In the genomic region with DNA sequence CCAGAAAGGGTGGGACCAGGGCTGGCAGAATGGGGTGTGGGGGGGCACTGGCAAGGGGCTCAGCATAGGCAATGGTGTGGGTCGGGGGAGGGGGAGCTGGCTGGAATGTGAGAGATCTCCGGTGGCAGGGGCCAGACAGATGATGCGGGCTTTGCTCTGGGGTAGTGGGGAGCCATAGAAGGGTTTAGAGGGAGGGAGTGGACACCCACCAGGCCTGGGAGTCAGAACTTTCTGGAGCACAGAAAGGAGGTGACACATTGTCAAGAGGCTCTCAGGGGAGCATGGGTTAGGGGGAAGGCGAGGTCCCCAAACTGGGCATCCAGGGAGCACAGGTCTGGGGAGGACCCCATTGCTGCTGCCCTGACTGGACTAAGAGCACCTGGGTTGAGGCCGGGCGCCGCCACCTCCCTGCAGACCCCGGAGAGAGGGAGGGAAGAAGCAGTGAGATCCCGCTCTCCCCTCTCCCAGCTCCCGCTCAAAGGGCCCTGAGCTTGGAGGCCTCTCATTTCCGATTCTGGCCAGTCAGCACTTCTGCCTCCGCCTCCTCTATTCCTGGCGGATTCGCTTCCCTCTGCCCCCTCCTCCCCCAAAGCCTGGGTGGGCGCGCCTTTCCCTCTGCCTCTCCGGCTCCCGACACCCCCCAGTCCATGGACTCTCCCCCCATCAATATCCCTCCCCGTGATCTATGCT, we compare ENCODE assay signal across 11 cellular contexts. TPM values are rescaled to one million over a fixed set of nuclear protein-coding genes. Genes with fewer than 3 reads are reported as not detected.
DNase-seq lines count a peak whose midpoint lies in the region; ATAC-seq and TF ChIP-seq lines count a peak whose summit lies in the region.
"Had no signal": no experiment of that assay in that cellular context is flagged by ENCODE, and none has a peak within 500 bp of the region (broad histone marks: within the 10 kb centered on the region; RNA-seq: fewer than 3 reads in every experiment).

No MANE protein-coding gene starts in this region.

- H3K4me3 Mint-ChIP-seq in immature natural killer cell: no peak overlapping the region
- H3K4me3 Mint-ChIP-seq: central memory CD8-positive, alpha-beta T cell had no signal

- H3K79me2 ChIP-seq in osteoblast (ENCODE audit: insufficient read depth, low read length): peaks cover 67% of the 10 kb centered on the region

- H3K36me3 ChIP-seq in osteoblast (ENCODE audit: insufficient read depth, low read length) (peaks cover 42% of the 10 kb centered on the region), vagina (peaks cover 0 to 45% of the 10 kb centered on the region in 2 donors)

- H3K4me3 ChIP-seq in right cardiac atrium (ENCODE audit: low read length) (no peak overlapping the region), osteoblast (ENCODE audit: insufficient read depth, low read length) (peak overlapping the region; percentile 22), vagina (peak overlapping the region in 1 of 2 donors; percentile 27)

- H2AFZ ChIP-seq in osteoblast (ENCODE audit: low read length): no peak overlapping the region

- 24% methylated on average over 19 of the region's 19 CpGs for WGBS in right cardiac atrium

- TF ChIP-seq CTCF in osteoblast (IDR thresholded peaks at IDR 0.05; ENCODE audit: extremely low read depth, low read depth, low read length): no peak
- TF ChIP-seq CTCF in vagina (IDR thresholded peaks at IDR 0.05): no peak

- no peaks in the 10 kb centered on the region for H3K9me3 Mint-ChIP-seq in immature natural killer cell
- H3K9me3 Mint-ChIP-seq: central memory CD8-positive, alpha-beta T cell had no signal

- H3K4me1 ChIP-seq in right cardiac atrium (ENCODE audit: control insufficient read depth, insufficient read depth, low read length): peaks cover 12% of the 10 kb centered on the region
- peaks cover 33% of the 10 kb centered on the region for H3K4me1 ChIP-seq in osteoblast (ENCODE audit: insufficient read depth, low read length)
- peaks cover 40% of the 10 kb centered on the region for H3K4me1 ChIP-seq in vagina

- H3K27me3 ChIP-seq in right cardiac atrium (ENCODE audit: control insufficient read depth, insufficient read depth): no peaks in the 10 kb centered on the region
- H3K27me3 ChIP-seq in osteoblast (ENCODE audit: insufficient read depth, low read length): no peaks in the 10 kb centered on the region
- no peaks in the 10 kb centered on the region for H3K27me3 ChIP-seq in vagina

- H3K27me3 Mint-ChIP-seq in immature natural killer cell (ENCODE audit: low read depth in 3 of 3): no peaks in the 10 kb centered on the region
- H3K27me3 Mint-ChIP-seq: central memory CD8-positive, alpha-beta T cell had no signal

- H3K36me3 Mint-ChIP-seq in immature natural killer cell: peaks cover 4% of the 10 kb centered on the region in 3 donors

- intact Hi-C loops in right cardiac atrium (cut with DNase I): no loop called here
- intact Hi-C loops in vagina (cut with DNase I): no loop called here

- peaks cover 0 to 8% of the 10 kb centered on the region in 2 donors for H3K4me1 Mint-ChIP-seq in immature natural killer cell
- H3K4me1 Mint-ChIP-seq: central memory CD8-positive, alpha-beta T cell had no signal

- peak; percentile 52 to 64 for ATAC-seq in right cardiac atrium

- no peak overlapping the region for H3K27ac Mint-ChIP-seq in immature natural killer cell

- peak; percentile 35 for DNase-seq in DMS 273 (lab: John Stamatoyannopoulos, UW; ENCODE audit: unreplicated experiment)
- no peak for DNase-seq in DMS 273 treated with DMSO at 0.1 percent for 48 hours (lab: John Stamatoyannopoulos, UW)
- peak; percentile 74 to 86 (median 81) for DNase-seq in right cardiac atrium
- peak; percentile 96 for DNase-seq in osteoblast (ENCODE audit: insufficient read length, low spot score, missing footprints)
- DNase-seq in vagina (ENCODE audit: extremely low spot score in 2 of 2): no peak
- no peak for DNase-seq in immature natural killer cell
- no peak for DNase-seq in activated CD4-positive, alpha-beta T cell treated with anti-CD3 and anti-CD28 coated beads, Interleukin-2, amount 50 U/mL, for 1 hour
- DNase-seq in SW480 (ENCODE audit: low spot score): no peak

- H3K9me3 ChIP-seq in right cardiac atrium (ENCODE audit: control insufficient read depth, low read length) (no peaks in the 10 kb centered on the region), osteoblast (ENCODE audit: low read depth, low read length) (no peaks in the 10 kb centered on the region), vagina (no peaks in the 10 kb centered on the region)

- TF ChIP-seq POLR2A in vagina (IDR thresholded peaks at IDR 0.05): no peak

- peak overlapping the region; percentile 49 for H3K27ac ChIP-seq in right cardiac atrium (ENCODE audit: low read length)
- peak overlapping the region; percentile 93 for H3K27ac ChIP-seq in osteoblast (ENCODE audit: low read depth, low read length)
- peak overlapping the region; percentile 96 for H3K27ac ChIP-seq in vagina
- H3K27ac ChIP-seq: 22Rv1 had no signal

- peak overlapping the region; percentile 51 for H3K4me2 ChIP-seq in osteoblast (ENCODE audit: insufficient read depth, low read length)

- H4K20me1 ChIP-seq in osteoblast (ENCODE audit: insufficient read depth, low read length): peaks cover 53% of the 10 kb centered on the region

RNA-seq across cellular contexts. Expression of gene SMIM24, which starts 21.6 kb away (rescaled TPM):
- total RNA-seq in right cardiac atrium (not detected), osteoblast (not detected in 2 replicates), vagina (not detected)
- polyA plus RNA-seq in right cardiac atrium (not detected), immature natural killer cell (1 to 10 TPM in 2 of 3 donors, not detected in 1; 1.5 to 2.1 TPM)
- total RNA-seq: NCI-H460 had no signal

RNA-seq across cellular contexts. Expression of gene SMIM44, which starts 24.5 kb away (rescaled TPM):
- total RNA-seq in right cardiac atrium (not detected), osteoblast (not detected in 2 replicates), vagina (not detected)
- polyA plus RNA-seq in right cardiac atrium (not detected), immature natural killer cell (not detected)
- total RNA-seq: NCI-H460 had no signal

RNA-seq across cellular contexts. Expression of gene DOHH, which starts 41.7 kb away (rescaled TPM):
- 10 to 100 TPM in 3 of 4 donors, 1 to 10 TPM in 1; 9.8 to 14.2 (median 11.4) TPM for total RNA-seq in right cardiac atrium
- polyA plus RNA-seq in right cardiac atrium: 14.8 TPM
- 7.7 and 8.3 TPM in 2 replicates for total RNA-seq in osteoblast
- total RNA-seq in vagina: 15.0 TPM
- 10 to 100 TPM in 1 of 3 donors, 1 to 10 TPM in 2; 6.8 to 18.4 (median 9.1) TPM for polyA plus RNA-seq in immature natural killer cell

RNA-seq across cellular contexts. Expression of gene FZR1, which starts 47.4 kb away (rescaled TPM):
- 10 to 100 TPM; 18.6 to 23.3 (median 21.8) TPM for total RNA-seq in right cardiac atrium
- 14.3 TPM for polyA plus RNA-seq in right cardiac atrium
- 36.6 and 39.5 TPM in 2 replicates for total RNA-seq in osteoblast
- total RNA-seq in vagina: 29.2 TPM
- polyA plus RNA-seq in immature natural killer cell: 10 to 100 TPM in 1 of 3 donors, 1 to 10 TPM in 2; 6.8 to 14.2 (median 9.7) TPM

Comparison
In these comparisons a context has a peak if more than half of its experiments do, and no peak if none do; other contexts are left out.
1. DNase-seq: peak in DMS 273 (single experiment), right cardiac atrium (3 of 3) and osteoblast (single experiment); none in DMS 273 treated with DMSO at 0.1 percent for 48 hours (single experiment), vagina (0 of 2), immature natural killer cell (0 of 3), activated CD4-positive, alpha-beta T cell treated with anti-CD3 and anti-CD28 coated beads, Interleukin-2, amount 50 U/mL, for 1 hour (single experiment) and SW480 (single experiment).
2. Peak in every context shown above with its lines, with median percentiles within 50 percentile points of each other: H3K27ac ChIP-seq.